1 cellular context compared by ENCODE assay signal in the genomic region with DNA sequence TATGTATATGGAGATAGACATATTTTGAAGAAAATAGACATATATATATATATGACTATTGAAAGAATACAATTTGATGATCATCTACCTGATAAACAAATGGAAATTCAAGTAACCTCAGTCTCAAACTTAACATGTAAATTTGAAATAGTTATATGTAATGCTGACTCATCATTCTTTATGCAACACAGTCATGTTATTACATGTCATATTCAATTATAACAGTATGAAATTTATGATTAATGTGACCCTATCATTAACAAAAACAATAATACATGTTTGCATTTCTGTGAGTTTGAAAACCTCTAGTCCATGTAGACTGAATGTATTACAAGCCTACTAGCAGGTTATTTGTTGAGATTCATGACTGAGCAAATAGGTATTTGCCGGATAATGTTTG.
TF ChIP-seq lines count a peak whose summit lies in the region.

No MANE protein-coding gene starts in this region.

TF ChIP-seq in K562, 482 proteins besides CTCF, POLR2A, EP300 and RAD21 (continued from another document):
- TF ChIP-seq ZBTB33 (CRISPR knock-in tag; IDR thresholded peaks at IDR 0.05) (no peak), ZFP30 (CRISPR knock-in tag; IDR thresholded peaks at IDR 0.05; ENCODE audit: borderline replicate concordance) (no peak), MIER1 (IDR thresholded peaks at IDR 0.05; ENCODE audit: low read depth) (no peak), ZBTB1 (CRISPR knock-in tag; IDR thresholded peaks at IDR 0.05; ENCODE audit: borderline replicate concordance, low read depth) (no peak), CREM (IDR thresholded peaks at IDR 0.05; ENCODE audit: low read depth) (no peak), GATAD2A (IDR thresholded peaks at IDR 0.05) (no peak), GTF2F1 (IDR thresholded peaks at IDR 0.05; ENCODE audit: low read depth, low read length) (no peak), NFXL1 (CRISPR knock-in tag; IDR thresholded peaks at IDR 0.05) (no peak), TRIM28 (IDR thresholded peaks at IDR 0.05) (no peak), NEUROD1 (IDR thresholded peaks at IDR 0.05; ENCODE audit: borderline replicate concordance, low read depth, low read length, partially characterized antibody) (no peak), NELFE (IDR thresholded peaks at IDR 0.05; ENCODE audit: insufficient read depth, insufficient read length) (no peak), C11orf30 (IDR thresholded peaks at IDR 0.05; ENCODE audit: low read depth) (peak; percentile 71), ZNF316 (IDR thresholded peaks at IDR 0.05) (peak; percentile 90), ARID3A (IDR thresholded peaks at IDR 0.05; ENCODE audit: borderline replicate concordance, low read depth, low read length) (no peak), ZNF23 (CRISPR knock-in tag; IDR thresholded peaks at IDR 0.05) (no peak)
TF ChIP-seq in K562: peak in this region for 5.
